Comparison of ENCODE assay signal across 8 cellular contexts in the genomic region with DNA sequence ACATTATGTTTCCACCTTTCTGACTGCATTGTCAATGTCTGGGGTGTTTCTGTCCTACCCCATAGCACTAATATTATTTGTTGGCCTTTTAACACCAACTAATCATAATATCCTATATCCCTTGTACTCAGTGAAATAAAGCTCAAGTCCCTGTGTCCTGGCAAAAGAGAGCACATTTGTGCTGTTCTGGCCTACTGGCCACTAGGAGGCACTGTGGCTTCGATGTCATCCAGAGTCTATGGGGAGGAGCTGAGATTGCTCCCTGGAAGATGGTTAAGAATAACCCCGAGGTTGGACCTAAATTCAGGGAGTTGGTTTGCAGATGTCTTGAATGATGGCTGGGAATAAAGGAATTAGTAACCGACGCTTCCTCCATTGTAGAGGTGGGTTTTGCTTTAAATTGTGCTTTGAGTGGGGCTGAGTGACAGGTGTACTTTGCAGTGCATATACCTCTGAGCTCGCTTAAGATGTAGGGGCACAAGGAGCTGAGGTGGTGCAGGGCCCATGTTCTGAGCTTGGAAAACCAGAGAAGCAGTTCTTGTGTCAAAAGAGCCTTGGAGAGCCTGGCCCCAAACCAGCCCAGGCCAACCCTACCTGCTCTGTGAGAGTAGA.
A peak's percentile ranks its signal among the peaks of the same experiment; 100 is the strongest.
DNase-seq lines count a peak whose midpoint lies in the region; ATAC-seq and TF ChIP-seq lines count a peak whose summit lies in the region.

No MANE protein-coding gene starts in this region.

- POLR2A ChIA-PET in CD4-positive, alpha-beta memory T cell (lab: Charles Lee; ENCODE audit: partially characterized antibody) = interaction anchor here (0.6 to 4.8 kb wide), 13 partner anchors 17 to 298 kb away, joined by 3 to 48 read pairs (median 3); a partner anchor contains a TSS
- POLR2A ChIA-PET in activated naive CD8-positive, alpha-beta T cell treated with anti-CD3 and anti-CD28 coated beads, Interleukin-2, amount 10 ng/mL, durations not matched to agents 7 days and 5 days (lab: Charles Lee) = interaction anchor here (0.6 to 1.3 kb wide), 5 partner anchors 22 to 240 kb away, joined by 3 to 5 read pairs (median 4); no protein-coding TSS in a partner anchor

- intact Hi-C loops in CD4-positive, alpha-beta memory T cell (cut with micrococcal nuclease) = loop anchor here (1.0 kb wide), 2 partner anchors 23 to 253 kb away; no protein-coding TSS in a partner anchor
- intact Hi-C loops in uterus (cut with DNase I; ENCODE audit: low total_unique reads) = no loop called here

- H3K4me1 ChIP-seq in CD4-positive, alpha-beta memory T cell (ENCODE audit: insufficient read depth, low read length) = no peaks in the 10 kb centered on the region
- peaks cover 28% of the 10 kb centered on the region for H3K4me1 ChIP-seq in SJCRH30
- no peaks in the 10 kb centered on the region for H3K4me1 ChIP-seq in uterus

- peak; percentile 84 for ATAC-seq in GM19023 (IDR thresholded peaks at IDR 0.05; ENCODE audit: unreplicated experiment)
- peak; percentile 93 for ATAC-seq in HG03103 (IDR thresholded peaks at IDR 0.05; ENCODE audit: low read depth, unreplicated experiment)
- ATAC-seq in activated naive CD8-positive, alpha-beta T cell treated with anti-CD3 and anti-CD28 coated beads, Interleukin-2, amount 10 ng/mL, durations not matched to agents 7 days and 5 days (ENCODE audit: low read depth) = peak; percentile 70
- peak; percentile 76 to 79 for ATAC-seq in stimulated activated naive B cell treated with anti-CD40 and anti-IgM and Interleukin-4, amounts not matched to agents 10 μg/mL and 1 μg/mL and 100 μg/mL, for 72 hours (replicated peaks)

- peak overlapping the region in 7 of 8 donors; percentile 17 to 77 (median 66) for H3K4me3 Mint-ChIP-seq in CD4-positive, alpha-beta memory T cell
- peak overlapping the region; percentile 45 for H3K4me3 Mint-ChIP-seq in activated naive CD8-positive, alpha-beta T cell treated with anti-CD3 and anti-CD28 coated beads, Interleukin-2, amount 10 ng/mL, durations not matched to agents 7 days and 5 days
- no peak overlapping the region for H3K4me3 Mint-ChIP-seq in stimulated activated naive B cell treated with anti-CD40 and anti-IgM and Interleukin-4, amounts not matched to agents 10 μg/mL and 1 μg/mL and 100 μg/mL, for 72 hours

- peak; percentile 31 to 47 (median 41) for DNase-seq in CD4-positive, alpha-beta memory T cell
- peak; percentile 43 to 64 for DNase-seq in SJCRH30
- peak; percentile 52 for DNase-seq in activated naive CD8-positive, alpha-beta T cell treated with anti-CD3 and anti-CD28 coated beads, Interleukin-2, amount 10 ng/mL, durations not matched to agents 7 days and 5 days
- peak; percentile 67 for DNase-seq in kidney tubule cell (ENCODE audit: low spot score)
- no peak for DNase-seq in stimulated activated naive B cell treated with anti-CD40 and anti-IgM and Interleukin-4, amounts not matched to agents 10 μg/mL and 1 μg/mL and 100 μg/mL, for 72 hours
- no peak for DNase-seq in uterus

- H3K27ac ChIP-seq in CD4-positive, alpha-beta memory T cell (ENCODE audit: low read depth, low read length) = no peak overlapping the region
- no peak overlapping the region for H3K27ac ChIP-seq in SJCRH30
- H3K27ac ChIP-seq in uterus = no peak overlapping the region

- H3K4me1 Mint-ChIP-seq in CD4-positive, alpha-beta memory T cell = peaks cover 0 to 4% (median 2%) of the 10 kb centered on the region in 4 donors
- peaks cover 10% of the 10 kb centered on the region for H3K4me1 Mint-ChIP-seq in activated naive CD8-positive, alpha-beta T cell treated with anti-CD3 and anti-CD28 coated beads, Interleukin-2, amount 10 ng/mL, durations not matched to agents 7 days and 5 days
- peaks cover 0 to 9% of the 10 kb centered on the region in 2 donors for H3K4me1 Mint-ChIP-seq in stimulated activated naive B cell treated with anti-CD40 and anti-IgM and Interleukin-4, amounts not matched to agents 10 μg/mL and 1 μg/mL and 100 μg/mL, for 72 hours

- H3K27ac Mint-ChIP-seq in CD4-positive, alpha-beta memory T cell = peak overlapping the region in 4 of 7 donors; percentile 3 to 72 (median 37)
- H3K27ac Mint-ChIP-seq in activated naive CD8-positive, alpha-beta T cell treated with anti-CD3 and anti-CD28 coated beads, Interleukin-2, amount 10 ng/mL, durations not matched to agents 7 days and 5 days = no peak overlapping the region
- no peak overlapping the region for H3K27ac Mint-ChIP-seq in stimulated activated naive B cell treated with anti-CD40 and anti-IgM and Interleukin-4, amounts not matched to agents 10 μg/mL and 1 μg/mL and 100 μg/mL, for 72 hours

- TF ChIP-seq CTCF in uterus (IDR thresholded peaks at IDR 0.05) = no peak

- no peak for TF ChIP-seq POLR2A in uterus (IDR thresholded peaks at IDR 0.05)

- no peaks in the 10 kb centered on the region for H3K9me3 ChIP-seq in CD4-positive, alpha-beta memory T cell (ENCODE audit: control insufficient read depth in 1 of 2, low read length in 2 of 2)
- H3K9me3 ChIP-seq in SJCRH30 (replicated peaks) = no peaks in the 10 kb centered on the region
- H3K9me3 ChIP-seq in uterus = no peaks in the 10 kb centered on the region

- CTCF ChIA-PET in CD4-positive, alpha-beta memory T cell (lab: Charles Lee; ENCODE audit: partially characterized antibody) = interaction anchor here (0.6 to 3.0 kb wide), 23 partner anchors 8 to 445 kb away, joined by 3 to 22 read pairs (median 4); no protein-coding TSS in a partner anchor

- H3K36me3 ChIP-seq in CD4-positive, alpha-beta memory T cell (ENCODE audit: insufficient read depth, low read length) = no peaks in the 10 kb centered on the region
- no peaks in the 10 kb centered on the region for H3K36me3 ChIP-seq in SJCRH30
- H3K36me3 ChIP-seq in uterus = no peaks in the 10 kb centered on the region

- peaks cover 2 to 3% of the 10 kb centered on the region in 2 donors for H3K27me3 Mint-ChIP-seq in CD4-positive, alpha-beta memory T cell
- peaks cover 14% of the 10 kb centered on the region for H3K27me3 Mint-ChIP-seq in activated naive CD8-positive, alpha-beta T cell treated with anti-CD3 and anti-CD28 coated beads, Interleukin-2, amount 10 ng/mL, durations not matched to agents 7 days and 5 days
- H3K27me3 Mint-ChIP-seq in stimulated activated naive B cell treated with anti-CD40 and anti-IgM and Interleukin-4, amounts not matched to agents 10 μg/mL and 1 μg/mL and 100 μg/mL, for 72 hours = peaks cover 43 to 49% of the 10 kb centered on the region in 2 donors

- H3K36me3 Mint-ChIP-seq in CD4-positive, alpha-beta memory T cell = peaks cover 0 to 7% of the 10 kb centered on the region in 2 donors
- no peaks in the 10 kb centered on the region for H3K36me3 Mint-ChIP-seq in activated naive CD8-positive, alpha-beta T cell treated with anti-CD3 and anti-CD28 coated beads, Interleukin-2, amount 10 ng/mL, durations not matched to agents 7 days and 5 days
- H3K36me3 Mint-ChIP-seq in stimulated activated naive B cell treated with anti-CD40 and anti-IgM and Interleukin-4, amounts not matched to agents 10 μg/mL and 1 μg/mL and 100 μg/mL, for 72 hours = no peaks in the 10 kb centered on the region

- H3K27me3 ChIP-seq in CD4-positive, alpha-beta memory T cell (ENCODE audit: insufficient read depth, low read length) = no peaks in the 10 kb centered on the region
- H3K27me3 ChIP-seq in SJCRH30 (no peaks in the 10 kb centered on the region), uterus (no peaks in the 10 kb centered on the region)

- H3K4me3 ChIP-seq in CD4-positive, alpha-beta memory T cell (ENCODE audit: low read length in 2 of 2) = no peak overlapping the region
- H3K4me3 ChIP-seq in SJCRH30 = no peak overlapping the region
- H3K4me3 ChIP-seq in uterus = no peak overlapping the region

- H3K9me3 Mint-ChIP-seq in CD4-positive, alpha-beta memory T cell = no peaks in the 10 kb centered on the region
- no peaks in the 10 kb centered on the region for H3K9me3 Mint-ChIP-seq in activated naive CD8-positive, alpha-beta T cell treated with anti-CD3 and anti-CD28 coated beads, Interleukin-2, amount 10 ng/mL, durations not matched to agents 7 days and 5 days
- no peaks in the 10 kb centered on the region for H3K9me3 Mint-ChIP-seq in stimulated activated naive B cell treated with anti-CD40 and anti-IgM and Interleukin-4, amounts not matched to agents 10 μg/mL and 1 μg/mL and 100 μg/mL, for 72 hours

Comparison
In these comparisons a context has a peak if more than half of its experiments do, and no peak if none do; other contexts are left out.
1. DNase-seq: peak in CD4-positive, alpha-beta memory T cell (5 of 5), SJCRH30 (2 of 2), activated naive CD8-positive, alpha-beta T cell treated with anti-CD3 and anti-CD28 coated beads, Interleukin-2, amount 10 ng/mL, durations not matched to agents 7 days and 5 days (single experiment) and kidney tubule cell (single experiment); none in stimulated activated naive B cell treated with anti-CD40 and anti-IgM and Interleukin-4, amounts not matched to agents 10 μg/mL and 1 μg/mL and 100 μg/mL, for 72 hours (single experiment) and uterus (0 of 2).
2. H3K27ac Mint-ChIP-seq: peak in CD4-positive, alpha-beta memory T cell (4 of 7); none in activated naive CD8-positive, alpha-beta T cell treated with anti-CD3 and anti-CD28 coated beads, Interleukin-2, amount 10 ng/mL, durations not matched to agents 7 days and 5 days (single experiment) and stimulated activated naive B cell treated with anti-CD40 and anti-IgM and Interleukin-4, amounts not matched to agents 10 μg/mL and 1 μg/mL and 100 μg/mL, for 72 hours (single experiment).
3. H3K4me3 Mint-ChIP-seq: peak in CD4-positive, alpha-beta memory T cell (7 of 8) and activated naive CD8-positive, alpha-beta T cell treated with anti-CD3 and anti-CD28 coated beads, Interleukin-2, amount 10 ng/mL, durations not matched to agents 7 days and 5 days (single experiment); none in stimulated activated naive B cell treated with anti-CD40 and anti-IgM and Interleukin-4, amounts not matched to agents 10 μg/mL and 1 μg/mL and 100 μg/mL, for 72 hours (0 of 2).
4. Peak in every context shown above with its lines, with median percentiles within 50 percentile points of each other: ATAC-seq.